ENCODE assay signal across 18 cellular contexts in genomic region chr1:162471290-162471853, GRCh38. TPM values are rescaled to one million over a fixed set of nuclear protein-coding genes. Genes with fewer than 3 reads are reported as not detected.
DNase-seq lines count a peak whose midpoint lies in the region; ATAC-seq, FAIRE-seq and TF ChIP-seq lines count a peak whose summit lies in the region.
"Had no signal": no experiment of that assay in that cellular context is flagged by ENCODE, and none has a peak within 500 bp of the region (broad histone marks: within the 10 kb centered on the region; RNA-seq: fewer than 3 reads in every experiment).

No MANE protein-coding gene starts in this region.

- H3K4me1 ChIP-seq in HEK293 (ENCODE audit: control insufficient read depth, insufficient read depth, low read length) = no peaks in the 10 kb centered on the region
- peaks cover 3 to 22% of the 10 kb centered on the region in 2 experiments; a peak in 4 of 5 replicates for H3K4me1 ChIP-seq in K562 (replicated peaks in 1 of 2; ENCODE audit: control insufficient read depth in 2 of 2, insufficient read depth in 2 of 2, low read length in 2 of 2)
- H3K4me1 ChIP-seq in iPS-18a (ENCODE audit: control insufficient read depth, low read depth, low read length) = peaks cover 18% of the 10 kb centered on the region
- no peaks in the 10 kb centered on the region for H3K4me1 ChIP-seq in HAP-1
- no peaks in the 10 kb centered on the region for H3K4me1 ChIP-seq in PC-9 (replicated peaks; ENCODE audit: insufficient read depth)

- H3K9me3 ChIP-seq in HEK293 (ENCODE audit: control insufficient read depth, insufficient read depth, low read depth, low read length) (no peaks in the 10 kb centered on the region), K562 (replicated peaks; ENCODE audit: control insufficient read depth, insufficient read depth, low read depth, low read length) (peaks cover 11% of the 10 kb centered on the region), iPS-18a (ENCODE audit: control insufficient read depth, low read depth, low read length) (no peaks in the 10 kb centered on the region), HAP-1 (no peaks in the 10 kb centered on the region), PC-9 (ENCODE audit: insufficient read depth, low read depth) (no peaks in the 10 kb centered on the region)

- no peak overlapping the region for H3K27ac ChIP-seq in HEK293 (ENCODE audit: extremely low read depth, low read depth, low read length)
- H3K27ac ChIP-seq in K562 (ENCODE audit: extremely low read depth, low read depth, low read length) = no peak overlapping the region
- no peak overlapping the region for H3K27ac ChIP-seq in iPS-18a (ENCODE audit: low read length)
- H3K27ac ChIP-seq in caudate nucleus (ENCODE audit: low read depth, low read length) = no peak overlapping the region
- no peak overlapping the region for H3K27ac ChIP-seq in PC-9

- H3K4me3 ChIP-seq in HEK293 (ENCODE audit: low read depth, low read length) (no peak overlapping the region), K562 (no peak overlapping the region), iPS-18a (ENCODE audit: low read length) (no peak overlapping the region), HAP-1 (no peak overlapping the region), PC-9 (no peak overlapping the region)

- CTCF ChIA-PET in HEK293 (lab: Yijun Ruan, JAX) (no interaction called here), K562 (lab: Yijun Ruan, JAX; ENCODE audit: low intra/inter-chr PET ratio) (no interaction called here), PC-9 (lab: Charles Lee) (no interaction called here)

- no peak for FAIRE-seq in K562 (lab: Jason Lieb, UNC)

- no peaks in the 10 kb centered on the region for H3F3A ChIP-seq in PC-9 (ENCODE audit: insufficient read depth, low read depth)

- no peaks in the 10 kb centered on the region for H3K9me2 ChIP-seq in PC-9 (ENCODE audit: insufficient read depth)

- H3K9me1 ChIP-seq in K562 (ENCODE audit: control insufficient read depth, insufficient read depth, low read length) = no peaks in the 10 kb centered on the region

- ATAC-seq in K562 = peak; percentile 40

- H2AFZ ChIP-seq in K562 (ENCODE audit: low read depth, low read length) (peak overlapping the region; percentile 78), PC-9 (no peak overlapping the region)

- intact Hi-C loops in K562 (cut with micrococcal nuclease) = no loop called here
- intact Hi-C loops in PC-9 (cut with micrococcal nuclease; ENCODE audit: unreplicated experiment) = no loop called here

- H3K36me3 ChIP-seq in HEK293 (ENCODE audit: control insufficient read depth in 2 of 2, insufficient read depth in 1 of 2, low read length in 2 of 2) = no peaks in the 10 kb centered on the region
- no peaks in the 10 kb centered on the region for H3K36me3 ChIP-seq in K562 (ENCODE audit: control insufficient read depth, insufficient read depth, low read length)
- no peaks in the 10 kb centered on the region for H3K36me3 ChIP-seq in iPS-18a (ENCODE audit: control insufficient read depth, low read depth, low read length)
- H3K36me3 ChIP-seq in HAP-1 (replicated peaks) = no peaks in the 10 kb centered on the region
- no peaks in the 10 kb centered on the region for H3K36me3 ChIP-seq in PC-9 (ENCODE audit: low read depth)

- 10% methylated on average over 6 of the region's 6 CpGs for WGBS in K562 (ENCODE audit: insufficient coverage, low coverage, missing lambda C conversion rate)

- H3K4me2 ChIP-seq in K562 (ENCODE audit: insufficient read depth, low read length) = peak overlapping the region; percentile 44
- no peak overlapping the region for H3K4me2 ChIP-seq in PC-9

- H3K9ac ChIP-seq in K562 (ENCODE audit: insufficient read depth in 1 of 2, low read depth in 2 of 2, low read length in 2 of 2) (no peak overlapping the region), iPS-18a (ENCODE audit: low read length) (peak overlapping the region; percentile 26)

- DNase-seq in ELF-1 (ENCODE audit: low read depth, low spot score) (peak; percentile 47), K562 (ENCODE audit: extremely low read depth in 1 of 4, low spot score in 3 of 4) (peak in 1 of 4 experiments; percentile 34), HAP-1 (ENCODE audit: low spot score in 2 of 2) (no peak), NCI-H2107 (lab: John Stamatoyannopoulos, UW) (no peak), caudate nucleus (lab: John Stamatoyannopoulos, UW) (no peak), PC-9 (no peak)
- DNase-seq: Calu3; CD4-positive, alpha-beta T cell; Kasumi-1; NCI-H1436; NCI-H2029; NCI-H2227 treated with DMSO at 0.1 percent for 48 hours; NCI-H524; RPMI8226; SIG-M5 had no signal

- in situ Hi-C loops in K562 (cut with MboI) (no loop called here), HAP-1 (cut with MboI; ENCODE audit: low sequenced_read_pairs) (no loop called here)

- H3K27me3 ChIP-seq in K562 (ENCODE audit: control insufficient read depth in 2 of 2, insufficient read depth in 2 of 2, low read length in 2 of 2) = no peaks in the 10 kb centered on the region
- no peaks in the 10 kb centered on the region for H3K27me3 ChIP-seq in iPS-18a (ENCODE audit: control insufficient read depth, insufficient read depth, low read length)
- no peaks in the 10 kb centered on the region for H3K27me3 ChIP-seq in HAP-1 (ENCODE audit: low read depth)
- no peaks in the 10 kb centered on the region for H3K27me3 ChIP-seq in PC-9 (ENCODE audit: insufficient read depth, low read depth)

- no peaks in the 10 kb centered on the region for H3K79me2 ChIP-seq in K562 (ENCODE audit: control insufficient read depth, insufficient read depth, low read length)
- H3K79me2 ChIP-seq in PC-9 (ENCODE audit: low read depth) = no peaks in the 10 kb centered on the region

- TF ChIP-seq EP300 in K562 (IDR thresholded peaks at IDR 0.05; ENCODE audit: low read length) = no peak

- TF ChIP-seq POLR2A in K562 (conservative IDR thresholded peaks at IDR 0.05) = no peak

- POLR2A ChIA-PET in HEK293 (lab: Yijun Ruan, JAX) = no interaction called here
- POLR2A ChIA-PET in K562 (lab: Yijun Ruan, JAX) = interaction anchor here (0.6 kb wide), 1 partner anchor 10 kb away, joined by 3 read pairs; no protein-coding TSS in a partner anchor
- POLR2A ChIA-PET in PC-9 (lab: Charles Lee; ENCODE audit: unreplicated experiment) = no interaction called here

- TF ChIP-seq RAD21 in K562 (CRISPR knock-in tag; conservative IDR thresholded peaks at IDR 0.05 in 1 of 2, IDR thresholded peaks at IDR 0.05 in 1 of 2) = no peak

- H4K20me1 ChIP-seq in K562 (replicated peaks; ENCODE audit: control insufficient read depth, insufficient read depth, low read length) (no peaks in the 10 kb centered on the region), PC-9 (ENCODE audit: insufficient read depth) (no peaks in the 10 kb centered on the region)

- no peak for TF ChIP-seq CTCF in HEK293 (tag by site-specific recombination; IDR thresholded peaks at IDR 0.05)
- TF ChIP-seq CTCF in K562 (IDR thresholded peaks at IDR 0.05 in 2 of 3, conservative IDR thresholded peaks at IDR 0.05 in 1 of 3; ENCODE audit: insufficient read depth in 2 of 3, low read depth in 1 of 3, low read length in 3 of 3) = no peak
- no peak for TF ChIP-seq CTCF in PC-9 (conservative IDR thresholded peaks at IDR 0.05)

- no TSS peak for BruUV-seq in K562 (replicated peaks; lab: Mats Ljungman, UMichigan)
- no TSS peak for BruUV-seq in PC-9 (replicated peaks; lab: Mats Ljungman, UMichigan)

TF ChIP-seq in HEK293, 187 proteins besides CTCF, POLR2A, EP300 and RAD21:
- no peak for TF ChIP-seq ZNF155 (tag by site-specific recombination; IDR thresholded peaks at IDR 0.05)
- TF ChIP-seq PRDM1 (tag by site-specific recombination; IDR thresholded peaks at IDR 0.05) = 0 out of 2 replicates have a peak, but pooled peaks have one; percentile 52

RNA-seq across cellular contexts. Expression of gene UHMK1, which starts 26.2 kb away (rescaled TPM):
- 31.4 and 70.8 TPM in 2 replicates for total RNA-seq in K562 (2011; cell fraction: chromatin; rRNA removed; ENCODE audit: low replicate concordance)
- 18.7 and 21.8 TPM in 2 replicates for total RNA-seq in K562 (2011; cell fraction: nucleolus; rRNA removed)
- 46.7 and 75.7 TPM in 2 replicates for total RNA-seq in K562 (2011; cell fraction: nucleoplasm; rRNA removed)
- total RNA-seq in K562 (2014; rRNA removed) (34.0 and 36.0 TPM in 2 replicates), K562 (2014; rRNA removed; fragmentation: Illumina TruSeq; extraction: Trizol) (72.4 and 78.0 TPM in 2 replicates), K562 (2015; rRNA removed; fragmentation: Illumina TruSeq; extraction: Trizol) (49.2 and 55.2 TPM in 2 replicates), K562 (2021) (42.6 and 43.3 TPM in 2 replicates), PC-9 (2021) (34.8 and 49.5 TPM in 2 replicates)
- polyA plus RNA-seq in K562 (2011; rRNA removed) (63.6 and 71.0 TPM in 2 replicates), K562 (2014; fragmentation: Illumina TruSeq; extraction: Trizol) (32.9 and 38.3 TPM in 2 replicates), K562 (2014; fragmentation: Nextera tagmentation; extraction: Ambion mirVana) (10 to 100 TPM; 13.1 to 20.5 TPM), K562 (2014; rRNA removed) (27.7 and 28.9 TPM in 2 replicates)
- polyA plus RNA-seq in K562 (2011; cell fraction: cytosol; rRNA removed) = 8.5 and 31.3 TPM in 2 replicates
- polyA plus RNA-seq in K562 (2011; cell fraction: nucleus; rRNA removed) = 27.2 and 68.0 TPM in 2 replicates
- polyA plus RNA-seq in K562 (2012) = 18.7 and 19.1 TPM in 2 replicates
- polyA minus RNA-seq in K562 (2011; rRNA and poly(A)+ RNA removed) = 93.8 and 130 TPM in 2 replicates
- 46.0 and 46.8 TPM in 2 replicates for polyA minus RNA-seq in K562 (2011; cell fraction: cytosol; rRNA and poly(A)+ RNA removed)
- polyA minus RNA-seq in K562 (2011; cell fraction: nucleus; rRNA and poly(A)+ RNA removed) = 33.4 and 86.7 TPM in 2 replicates

RNA-seq across cellular contexts. Expression of gene SH2D1B, which starts 59.4 kb away (rescaled TPM):
- total RNA-seq in K562 (2011; cell fraction: chromatin; rRNA removed; ENCODE audit: low replicate concordance) = 4.8 and 6.8 TPM in 2 replicates
- total RNA-seq in K562 (2011; cell fraction: nucleolus; rRNA removed) = 2.2 and 2.8 TPM in 2 replicates
- 4.0 and 5.0 TPM in 2 replicates for total RNA-seq in K562 (2011; cell fraction: nucleoplasm; rRNA removed)
- total RNA-seq in K562 (2014; rRNA removed) (5.2 and 5.6 TPM in 2 replicates), K562 (2014; rRNA removed; fragmentation: Illumina TruSeq; extraction: Trizol) (9.7 and 10.8 TPM in 2 replicates), K562 (2015; rRNA removed; fragmentation: Illumina TruSeq; extraction: Trizol) (7.9 and 8.3 TPM in 2 replicates), K562 (2021) (5.4 and 6.3 TPM in 2 replicates), PC-9 (2021) (not detected in 2 replicates)
- polyA plus RNA-seq in K562 (2011; rRNA removed) (4.8 and 5.7 TPM in 2 replicates), K562 (2014; fragmentation: Illumina TruSeq; extraction: Trizol) (13.4 and 14.1 TPM in 2 replicates), K562 (2014; fragmentation: Nextera tagmentation; extraction: Ambion mirVana) (10 to 100 TPM; 17.1 to 19.6 TPM), K562 (2014; rRNA removed) (7.2 and 12.3 TPM in 2 replicates)
- 3.3 and 5.0 TPM in 2 replicates for polyA plus RNA-seq in K562 (2011; cell fraction: cytosol; rRNA removed)
- polyA plus RNA-seq in K562 (2011; cell fraction: nucleus; rRNA removed) = 4.2 and 4.5 TPM in 2 replicates
- polyA plus RNA-seq in K562 (2012) = 3.6 and 9.5 TPM in 2 replicates
- 3.4 and 4.4 TPM in 2 replicates for polyA minus RNA-seq in K562 (2011; rRNA and poly(A)+ RNA removed)
- polyA minus RNA-seq in K562 (2011; cell fraction: cytosol; rRNA and poly(A)+ RNA removed) = 1.0 and 1.7 TPM in 2 replicates
- polyA minus RNA-seq in K562 (2011; cell fraction: nucleus; rRNA and poly(A)+ RNA removed) = 1.3 and 2.6 TPM in 2 replicates
- total RNA-seq: Calu3; CD4-positive, alpha-beta T cell; OCI-LY7 had no signal
